In the genomic region with DNA sequence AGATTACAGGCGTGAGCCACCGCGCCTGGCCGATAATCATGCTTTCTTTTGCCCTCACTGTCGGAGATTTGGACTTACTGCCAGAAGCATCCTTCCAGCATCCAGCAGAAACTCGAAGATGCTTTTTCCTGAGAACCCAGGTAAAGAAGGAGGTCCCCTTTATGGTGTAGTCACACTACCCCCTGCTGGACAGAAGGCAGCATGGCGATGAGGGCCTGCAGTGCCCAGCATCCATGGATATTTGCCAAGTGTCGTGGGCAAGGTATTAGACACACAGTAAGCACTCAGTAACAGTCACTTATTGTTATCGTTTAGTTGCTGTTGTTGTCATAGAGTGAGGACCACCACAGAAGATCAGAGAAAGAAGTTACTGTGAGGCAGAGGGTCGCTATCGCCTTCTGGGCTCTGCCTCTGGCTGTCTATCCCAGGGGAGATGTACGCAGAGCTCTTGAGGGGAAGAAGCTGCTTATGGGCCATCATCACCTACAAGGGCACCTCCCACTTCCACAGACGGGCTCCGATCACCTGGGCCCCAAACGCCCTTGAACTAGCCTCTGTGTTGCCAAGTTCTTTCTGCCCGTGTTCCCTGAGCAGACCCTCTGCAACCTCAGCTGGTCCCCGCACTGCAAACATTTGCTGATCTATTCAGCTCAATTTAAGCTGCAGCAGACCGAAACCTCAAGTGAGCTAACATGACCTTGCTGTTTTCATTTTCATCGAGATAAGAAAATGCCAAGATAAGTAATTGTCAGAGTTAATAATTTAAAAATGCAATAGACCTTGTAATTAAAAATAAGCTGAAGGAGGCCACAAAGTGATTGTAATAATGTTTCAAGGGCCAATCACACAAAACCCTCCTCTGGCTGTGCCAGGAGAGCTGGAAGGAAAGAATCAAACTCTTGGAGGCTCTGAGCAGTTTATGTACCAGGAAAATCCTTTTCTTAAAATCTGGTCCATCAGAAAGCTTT, we compare ENCODE assay signal across 8 cellular contexts. TPM values are rescaled to one million over a fixed set of nuclear protein-coding genes. Genes with fewer than 3 reads are reported as not detected.
DNase-seq lines count a peak whose midpoint lies in the region; ATAC-seq and TF ChIP-seq lines count a peak whose summit lies in the region.

No MANE protein-coding gene starts in this region.

- H3K4me1 ChIP-seq in SK-N-SH (ENCODE audit: control insufficient read depth in 1 of 2, insufficient read depth in 2 of 2, low read depth in 1 of 2, low read length in 1 of 2) (no peaks in the 10 kb centered on the region), lung (ENCODE audit: control insufficient read depth in 2 of 2, insufficient read depth in 2 of 2, low read length in 2 of 2) (peaks cover 0 to 4% of the 10 kb centered on the region in 2 donors)

- H3K9me3 ChIP-seq in SK-N-SH (no peaks in the 10 kb centered on the region), lung (ENCODE audit: control insufficient read depth in 2 of 2, insufficient read depth in 1 of 2, low read length in 1 of 2) (no peaks in the 10 kb centered on the region)

- ATAC-seq in lung (ENCODE audit: insufficient read depth, low FRiP score) (no peak), HG03159 (IDR thresholded peaks at IDR 0.05; ENCODE audit: unreplicated experiment) (no peak)

- H3K4me2 ChIP-seq in SK-N-SH: no peak overlapping the region

- no peaks in the 10 kb centered on the region for H3K9me2 ChIP-seq in SK-N-SH

- DNase-seq in NCI-H526 (lab: John Stamatoyannopoulos, UW) (peak; percentile 8 to 68), NCI-H526 treated with DMSO at 0.1 percent for 48 hours (lab: John Stamatoyannopoulos, UW) (no peak), LNCaP clone FGC (ENCODE audit: low read depth) (peak; percentile 37), SK-N-SH (peak; percentile 81), dermis blood vessel endothelial cell (peak; percentile 78), lung (ENCODE audit: low spot score) (peak; percentile 43), superior temporal gyrus (ENCODE audit: extremely low spot score) (peak; percentile 76)

- CTCF ChIA-PET in SK-N-SH (lab: Yijun Ruan, JAX): interaction anchor here (0.6 to 5.6 kb wide), 41 partner anchors 9 to 847 kb away, joined by 3 to 67 read pairs (median 4); no protein-coding TSS in a partner anchor

- TF ChIP-seq EP300 in SK-N-SH (IDR thresholded peaks at IDR 0.05; ENCODE audit: borderline replicate concordance in 1 of 2, low read depth in 1 of 2, low read length in 1 of 2): no peak

- H3K27ac ChIP-seq in SK-N-SH (ENCODE audit: low read depth in 2 of 2, low read length in 1 of 2) (no peak overlapping the region), lung (ENCODE audit: low read depth in 1 of 2, low read length in 1 of 2) (no peak overlapping the region)

- H2AFZ ChIP-seq in SK-N-SH (ENCODE audit: low read depth): no peak overlapping the region

- H3K36me3 ChIP-seq in SK-N-SH (replicated peaks in 1 of 2; ENCODE audit: control insufficient read depth in 1 of 2, insufficient read depth in 2 of 2, low read length in 1 of 2) (no peaks in the 10 kb centered on the region), lung (ENCODE audit: control insufficient read depth in 2 of 2, insufficient read depth in 2 of 2, low read length in 2 of 2) (no peaks in the 10 kb centered on the region)

- TF ChIP-seq CTCF in LNCaP clone FGC (IDR thresholded peaks at IDR 0.05; ENCODE audit: control insufficient read depth, extremely low read depth, insufficient read depth) (peak; percentile 88), SK-N-SH (IDR thresholded peaks at IDR 0.05) (peak; percentile 77), lung (IDR thresholded peaks at IDR 0.05; ENCODE audit: control extremely low read depth, extremely low read depth) (peak; percentile 31)

- POLR2A ChIA-PET in SK-N-SH (lab: Yijun Ruan, JAX): no interaction called here

- H3K4me3 ChIP-seq in LNCaP clone FGC (ENCODE audit: low read depth, low read length) (no peak overlapping the region), SK-N-SH (ENCODE audit: low read depth in 2 of 2, low read length in 1 of 2) (peak overlapping the region in 1 of 2 experiments; percentile 40; a peak in 1 of 4 replicates), lung (no peak overlapping the region)

- no peaks in the 10 kb centered on the region for H3K79me2 ChIP-seq in SK-N-SH (ENCODE audit: insufficient read depth)

- no peaks in the 10 kb centered on the region for H3K27me3 ChIP-seq in SK-N-SH (ENCODE audit: insufficient read depth)
- no peaks in the 10 kb centered on the region for H3K27me3 ChIP-seq in lung (ENCODE audit: control insufficient read depth, insufficient read depth)

- H3K9ac ChIP-seq in SK-N-SH: no peak overlapping the region

- H3F3A ChIP-seq in SK-N-SH (replicated peaks; ENCODE audit: insufficient read depth): no peaks in the 10 kb centered on the region

- peak; percentile 96 for TF ChIP-seq RAD21 in SK-N-SH (IDR thresholded peaks at IDR 0.05; ENCODE audit: low read length)

- 60% methylated on average over 19 of the region's 19 CpGs for WGBS in SK-N-SH (ENCODE audit: low lambda C conversion rate)
- WGBS in lung, 2 donors: 55 to 70% methylated on average over 19 of the region's 19 CpGs

- H4K20me1 ChIP-seq in SK-N-SH (ENCODE audit: insufficient read depth): no peaks in the 10 kb centered on the region

TF ChIP-seq in SK-N-SH, 30 proteins besides CTCF, POLR2A, EP300 and RAD21:
- no peak for TF ChIP-seq MXI1 (IDR thresholded peaks at IDR 0.05; ENCODE audit: low read depth, low read length)
- peak; percentile 5; the same call in 1 of the 2 replicates for TF ChIP-seq NFIC (IDR thresholded peaks at IDR 0.05; ENCODE audit: borderline replicate concordance)
- peak; percentile 40; the same call in 1 of the 2 replicates for TF ChIP-seq RCOR1 (IDR thresholded peaks at IDR 0.05; ENCODE audit: low read length)
- peak; percentile 84 for TF ChIP-seq SMC3 (IDR thresholded peaks at IDR 0.05; ENCODE audit: low read depth, low read length)
- no peak for TF ChIP-seq CHD2 (IDR thresholded peaks at IDR 0.05; ENCODE audit: low read length, partially characterized antibody)
- TF ChIP-seq, protein P1, sequence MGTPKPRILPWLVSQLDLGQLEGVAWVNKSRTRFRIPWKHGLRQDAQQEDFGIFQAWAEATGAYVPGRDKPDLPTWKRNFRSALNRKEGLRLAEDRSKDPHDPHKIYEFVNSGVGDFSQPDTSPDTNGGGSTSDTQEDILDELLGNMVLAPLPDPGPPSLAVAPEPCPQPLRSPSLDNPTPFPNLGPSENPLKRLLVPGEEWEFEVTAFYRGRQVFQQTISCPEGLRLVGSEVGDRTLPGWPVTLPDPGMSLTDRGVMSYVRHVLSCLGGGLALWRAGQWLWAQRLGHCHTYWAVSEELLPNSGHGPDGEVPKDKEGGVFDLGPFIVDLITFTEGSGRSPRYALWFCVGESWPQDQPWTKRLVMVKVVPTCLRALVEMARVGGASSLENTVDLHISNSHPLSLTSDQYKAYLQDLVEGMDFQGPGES (IDR thresholded peaks at IDR 0.05; ENCODE audit: low read depth, low read length): no peak
- no peak for TF ChIP-seq SIN3A (IDR thresholded peaks at IDR 0.05; ENCODE audit: borderline replicate concordance, low read depth, low read length)
TF ChIP-seq in SK-N-SH: peak in this region for 3.

RNA-seq across cellular contexts. Expression of a gene that starts 23.9 kb away (rescaled TPM):
- 81.0 and 106 TPM in 2 replicates for polyA plus RNA-seq in SK-N-SH (2012; rRNA removed)
- polyA plus RNA-seq in SK-N-SH (2012; cell fraction: cytosol; rRNA removed): 99.4 and 101 TPM in 2 replicates
- polyA plus RNA-seq in SK-N-SH (2012; cell fraction: nucleus; rRNA removed): 17.5 and 54.9 TPM in 2 replicates
- 26.4 and 30.7 TPM in 2 replicates for total RNA-seq in dermis blood vessel endothelial cell
- total RNA-seq in lung: 100 to 1,000 TPM in 1 of 2 donors, 10 to 100 TPM in 1; 34.1 to 118 TPM
- polyA plus RNA-seq in lung: 10 to 100 TPM; 21.6 to 45.8 TPM

Comparison
In these comparisons a context has a peak if more than half of its experiments do, and no peak if none do; other contexts are left out.
1. CTCF ChIP-seq: peak in every context shown above with its lines; median percentile 88 in LNCaP clone FGC; 77 in SK-N-SH; 31 in lung.